Comparison of ENCODE assay signal across 9 cellular contexts in genomic region chr17:32265192-32265895, GRCh38. TPM values are rescaled to one million over a fixed set of nuclear protein-coding genes. Genes with fewer than 3 reads are reported as not detected.
A peak's percentile ranks its signal among the peaks of the same experiment; 100 is the strongest.
DNase-seq lines count a peak whose midpoint lies in the region; ATAC-seq and TF ChIP-seq lines count a peak whose summit lies in the region.
"Had no signal": no experiment of that assay in that cellular context is flagged by ENCODE, and none has a peak within 500 bp of the region (broad histone marks: within the 10 kb centered on the region; RNA-seq: fewer than 3 reads in every experiment).

Gene RHBDL3 (plus strand): TSS chr17:32265832. CDS start chr17:32266190, 358 bp downstream.

- peaks cover 20% of the 10 kb centered on the region for H3K4me1 Mint-ChIP-seq in activated T-helper 1 cell treated with anti-CD3 and anti-CD28 coated beads, Interleukin-12 subunit alpha, Interleukin-12 subunit beta, Interleukin-2, Interleukin-4 antibody, amounts not matched to agents 30 ng/mL and 10 ng/mL and 1 ng/mL, durations not matched to agents 14 hours and 24 hours and 36 hours (ENCODE audit: low read depth)

- peaks cover 12% of the 10 kb centered on the region for H3K27me3 ChIP-seq in rectal smooth muscle tissue (ENCODE audit: control insufficient read depth, insufficient read depth, low read length)

- TF ChIP-seq CTCF in GM12865 (IDR thresholded peaks at IDR 0.05; ENCODE audit: insufficient read depth, low read depth, low read length, missing control alignments), result no peak

- ATAC-seq in HG03439 (IDR thresholded peaks at IDR 0.05; ENCODE audit: unreplicated experiment) (no peak), GM21526 (IDR thresholded peaks at IDR 0.05; ENCODE audit: low FRiP score, unreplicated experiment) (no peak)

- H3K4me3 Mint-ChIP-seq in activated T-helper 1 cell treated with anti-CD3 and anti-CD28 coated beads, Interleukin-12 subunit alpha, Interleukin-12 subunit beta, Interleukin-2, Interleukin-4 antibody, amounts not matched to agents 30 ng/mL and 10 ng/mL and 1 ng/mL, durations not matched to agents 14 hours and 24 hours and 36 hours, result peak within 1 kb of the TSS; percentile 81

- no peak within 1 kb of the TSS for H3K27ac Mint-ChIP-seq in activated T-helper 1 cell treated with anti-CD3 and anti-CD28 coated beads, Interleukin-12 subunit alpha, Interleukin-12 subunit beta, Interleukin-2, Interleukin-4 antibody, amounts not matched to agents 30 ng/mL and 10 ng/mL and 1 ng/mL, durations not matched to agents 14 hours and 24 hours and 36 hours

- H3K27ac ChIP-seq in rectal smooth muscle tissue (ENCODE audit: low read depth, low read length), result no peak within 1 kb of the TSS

- no peaks in the 10 kb centered on the region for H3K36me3 Mint-ChIP-seq in activated T-helper 1 cell treated with anti-CD3 and anti-CD28 coated beads, Interleukin-12 subunit alpha, Interleukin-12 subunit beta, Interleukin-2, Interleukin-4 antibody, amounts not matched to agents 30 ng/mL and 10 ng/mL and 1 ng/mL, durations not matched to agents 14 hours and 24 hours and 36 hours (ENCODE audit: low read depth)

- no peak within 1 kb of the TSS for H3K9ac ChIP-seq in rectal smooth muscle tissue (ENCODE audit: low read length)

- peak; percentile 61 for DNase-seq in 8988T
- no peak for DNase-seq in GM12865 (ENCODE audit: low read depth)
- DNase-seq in activated T-helper 1 cell treated with anti-CD3 and anti-CD28 coated beads, Interleukin-12 subunit alpha, Interleukin-12 subunit beta, Interleukin-2, Interleukin-4 antibody, amounts not matched to agents 30 ng/mL and 10 ng/mL and 1 ng/mL, durations not matched to agents 14 hours and 24 hours and 36 hours (ENCODE audit: low spot score), result no peak
- peak in 30 of 42 donors; percentile 30 to 78 (median 54) for DNase-seq in head of caudate nucleus
- no peak for DNase-seq in NCI-H187 treated with DMSO at 0.1 percent for 48 hours (lab: John Stamatoyannopoulos, UW)

- no peaks in the 10 kb centered on the region for H3K36me3 ChIP-seq in rectal smooth muscle tissue (ENCODE audit: control insufficient read depth, insufficient read depth, low read length)

- H3K4me3 ChIP-seq in GM12865 (ENCODE audit: low read depth, low read length) (peak within 1 kb of the TSS; percentile 38), rectal smooth muscle tissue (ENCODE audit: low read length) (peak within 1 kb of the TSS; percentile 62)

- peaks cover 75% of the 10 kb centered on the region for H3K27me3 Mint-ChIP-seq in activated T-helper 1 cell treated with anti-CD3 and anti-CD28 coated beads, Interleukin-12 subunit alpha, Interleukin-12 subunit beta, Interleukin-2, Interleukin-4 antibody, amounts not matched to agents 30 ng/mL and 10 ng/mL and 1 ng/mL, durations not matched to agents 14 hours and 24 hours and 36 hours (ENCODE audit: insufficient read depth)

- intact Hi-C loops in activated T-helper 1 cell treated with anti-CD3 and anti-CD28 coated beads, Interleukin-12 subunit alpha, Interleukin-12 subunit beta, Interleukin-2, Interleukin-4 antibody, amounts not matched to agents 30 ng/mL and 10 ng/mL and 1 ng/mL, durations not matched to agents 14 hours and 24 hours and 36 hours (cut with micrococcal nuclease), result loop anchor here (5.0 to 10.0 kb wide), 2 partner anchors 52 to 61 kb away; no protein-coding TSS in a partner anchor
- intact Hi-C loops in head of caudate nucleus (cut with DNase I), result no loop called here

- no peaks in the 10 kb centered on the region for H3K4me1 ChIP-seq in rectal smooth muscle tissue (ENCODE audit: control insufficient read depth, insufficient read depth, low read length)

- no peaks in the 10 kb centered on the region for H3K9me3 Mint-ChIP-seq in activated T-helper 1 cell treated with anti-CD3 and anti-CD28 coated beads, Interleukin-12 subunit alpha, Interleukin-12 subunit beta, Interleukin-2, Interleukin-4 antibody, amounts not matched to agents 30 ng/mL and 10 ng/mL and 1 ng/mL, durations not matched to agents 14 hours and 24 hours and 36 hours

RNA-seq across cellular contexts. Expression of gene RHBDL3, which starts in this region (rescaled TPM):
- total RNA-seq in activated T-helper 1 cell treated with anti-CD3 and anti-CD28 coated beads, Interleukin-12 subunit alpha, Interleukin-12 subunit beta, Interleukin-2, Interleukin-4 antibody, amounts not matched to agents 30 ng/mL and 10 ng/mL and 1 ng/mL, durations not matched to agents 14 hours and 24 hours and 36 hours, result 0.10 and 0.26 TPM in 2 replicates
- total RNA-seq: glomerular endothelial cell had no signal

Comparison
In these comparisons a context has a peak if more than half of its experiments do, and no peak if none do; other contexts are left out.
1. DNase-seq: peak in 8988T (single experiment) and head of caudate nucleus (30 of 42); none in GM12865 (single experiment), activated T-helper 1 cell treated with anti-CD3 and anti-CD28 coated beads, Interleukin-12 subunit alpha, Interleukin-12 subunit beta, Interleukin-2, Interleukin-4 antibody, amounts not matched to agents 30 ng/mL and 10 ng/mL and 1 ng/mL, durations not matched to agents 14 hours and 24 hours and 36 hours (single experiment) and NCI-H187 treated with DMSO at 0.1 percent for 48 hours (single experiment).